In the genomic region with DNA sequence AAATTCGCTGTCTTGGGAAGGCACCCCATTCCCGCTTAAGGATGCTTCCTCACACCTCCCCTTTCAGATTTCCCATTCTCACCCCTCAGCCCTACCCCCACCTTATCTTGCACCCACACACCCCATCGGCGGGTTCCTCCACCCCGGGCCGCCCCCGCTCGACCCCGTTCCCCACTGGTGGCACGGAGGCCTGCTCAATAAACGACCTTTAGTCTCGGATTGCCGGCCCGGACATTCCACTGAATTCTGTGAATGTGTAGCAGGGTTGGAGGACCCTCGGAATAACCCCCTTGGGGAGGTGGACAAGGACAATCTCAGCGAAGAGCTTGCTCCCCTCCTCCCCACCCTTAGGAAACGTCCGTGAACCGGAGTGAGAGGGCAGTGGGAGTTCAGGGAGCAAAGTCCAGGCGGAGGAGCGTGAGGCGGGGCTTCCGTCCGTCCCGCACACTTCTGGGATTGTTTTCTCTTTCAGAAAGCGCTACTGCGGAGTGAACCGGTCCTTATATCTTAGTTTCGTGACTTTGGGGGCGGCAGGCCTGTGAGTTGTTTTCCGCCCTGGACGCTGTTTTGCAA, we compare ENCODE assay signal across 9 cellular contexts. TPM values are rescaled to one million over a fixed set of nuclear protein-coding genes. Genes with fewer than 3 reads are reported as not detected.
DNase-seq lines count a peak whose midpoint lies in the region; ATAC-seq, FAIRE-seq and TF ChIP-seq lines count a peak whose summit lies in the region.
"Had no signal": no experiment of that assay in that cellular context is flagged by ENCODE, and none has a peak within 500 bp of the region (broad histone marks: within the 10 kb centered on the region; RNA-seq: fewer than 3 reads in every experiment).

No MANE protein-coding gene starts in this region.

- H2BK20ac ChIP-seq in H1 (ENCODE audit: low read length), result no peak overlapping the region

- H3K27ac ChIP-seq in Karpas-422 (ENCODE audit: low read length), result peak overlapping the region; percentile 65
- no peak overlapping the region for H3K27ac ChIP-seq in H1 (ENCODE audit: low read depth, low read length)

- H4K5ac ChIP-seq in H1 (ENCODE audit: insufficient read length, low read depth, low read length), result no peak overlapping the region

- H3K27ac Mint-ChIP-seq in naive thymus-derived CD8-positive, alpha-beta T cell, result peak overlapping the region in 2 of 10 donors; percentile 31 to 43

- H3K4me3 ChIP-seq in AG10803 (ENCODE audit: low read length) (peak overlapping the region; percentile 78), Karpas-422 (ENCODE audit: low read length) (peak overlapping the region; percentile 83), H1 (ENCODE audit: extremely low read depth in 1 of 4, insufficient read depth in 2 of 4, low read depth in 3 of 4, low read length in 4 of 4) (peak overlapping the region; percentile 36 to 65 (median 54))

- no peak for DNase-seq in AG10803 (ENCODE audit: low read depth)
- DNase-seq in Karpas-422, result no peak
- DNase-seq in H1 (ENCODE audit: low read depth in 1 of 2, low spot score in 2 of 2), result peak in 1 of 2 experiments; percentile 67
- DNase-seq in naive thymus-derived CD8-positive, alpha-beta T cell, result no peak
- DNase-seq in stimulated activated CD8-positive, alpha-beta memory T cell treated with anti-CD3 and anti-CD28 coated beads, Interleukin-4, amount 100 ng/mL, for 48 hours, result no peak
- DNase-seq in NCI-H1048 (lab: John Stamatoyannopoulos, UW), result no peak
- no peak for DNase-seq in central memory CD4-positive, alpha-beta T cell
- no peak for DNase-seq in stimulated activated CD4-positive, alpha-beta T cell treated with anti-CD3 and anti-CD28 coated beads, Interleukin-4, amount 100 ng/mL, for 4 hours

- TF ChIP-seq EP300 in H1 (IDR thresholded peaks at IDR 0.05; ENCODE audit: borderline replicate concordance in 1 of 2, low read depth in 2 of 2, low read length in 2 of 2), result no peak

- no peak for FAIRE-seq in H1 (lab: Jason Lieb, UNC)
- FAIRE-seq: GM18507 had no signal

- H2BK15ac ChIP-seq in H1 (ENCODE audit: low read length), result 0 out of 2 replicates have a peak overlapping the region, but pooled peaks have one; percentile 16

- TF ChIP-seq CTCF in AG10803 (conservative IDR thresholded peaks at IDR 0.05; ENCODE audit: low read length) (no peak), H1 (IDR thresholded peaks at IDR 0.05; ENCODE audit: control extremely low read depth in 1 of 3, insufficient read depth in 1 of 3, low read depth in 1 of 3, low read length in 3 of 3) (no peak)

- H4K20me1 ChIP-seq in Karpas-422 (ENCODE audit: insufficient read depth, low read depth, low read length) (no peaks in the 10 kb centered on the region), H1 (replicated peaks in 1 of 2; ENCODE audit: control insufficient read depth in 1 of 2, insufficient read depth in 2 of 2, low read length in 2 of 2) (peaks cover 0 to 12% of the 10 kb centered on the region in 2 experiments)

- H3K23me2 ChIP-seq in H1 (ENCODE audit: low read depth, low read length), result peaks cover 39% of the 10 kb centered on the region; the same call in 1 of the 2 replicates

- no peak overlapping the region for H2AK5ac ChIP-seq in H1 (ENCODE audit: low read depth, low read length)

- TF ChIP-seq RAD21 in H1 (IDR thresholded peaks at IDR 0.05 in 1 of 2, conservative IDR thresholded peaks at IDR 0.05 in 1 of 2; ENCODE audit: low read depth in 2 of 2, low read length in 2 of 2), result no peak

- H3K9me3 ChIP-seq in Karpas-422 (ENCODE audit: low read length), result no peaks in the 10 kb centered on the region
- no peaks in the 10 kb centered on the region for H3K9me3 ChIP-seq in H1 (ENCODE audit: insufficient read depth in 2 of 2, low read depth in 1 of 2, low read length in 1 of 2)

- H3K14ac ChIP-seq in H1 (ENCODE audit: insufficient read length), result no peak overlapping the region

- peaks cover 9% of the 10 kb centered on the region; the same call in 1 of the 2 replicates for H3K36me3 ChIP-seq in Karpas-422 (ENCODE audit: insufficient read depth, low read length)
- peaks cover 0 to 9% (median 4%) of the 10 kb centered on the region in 4 experiments; a peak in 6 of 8 replicates for H3K36me3 ChIP-seq in H1 (ENCODE audit: control insufficient read depth in 2 of 4, insufficient read depth in 4 of 4, low read length in 3 of 4)

- peaks cover 15 to 32% (median 28%) of the 10 kb centered on the region in 3 donors for H3K36me3 Mint-ChIP-seq in naive thymus-derived CD8-positive, alpha-beta T cell

- no peaks in the 10 kb centered on the region for H3K79me1 ChIP-seq in H1 (ENCODE audit: low read depth, low read length)

- H3K79me2 ChIP-seq in Karpas-422 (ENCODE audit: low read length) (peaks cover 33% of the 10 kb centered on the region), H1 (ENCODE audit: control insufficient read depth in 1 of 2, insufficient read depth in 2 of 2, low read length in 2 of 2) (peaks cover 0 to 3% of the 10 kb centered on the region in 2 experiments; a peak in 1 of 4 replicates)

- no peak overlapping the region for H2BK120ac ChIP-seq in H1 (replicated peaks; ENCODE audit: low read depth, low read length)

- no peak overlapping the region for H3K4ac ChIP-seq in H1 (replicated peaks; ENCODE audit: insufficient read length, low read depth, low read length)

- CTCF ChIA-PET in H1 (lab: Charles Lee; ENCODE audit: partially characterized antibody), result interaction anchor here (1.8 to 5.1 kb wide), 6 partner anchors 11 to 19 kb away, joined by 6 to 24 read pairs (median 14); partner anchors contain the start of genes CCDC142, TLX2 and TTC31

- peak overlapping the region; percentile 19; the same call in 1 of the 2 replicates for H3K18ac ChIP-seq in H1 (ENCODE audit: extremely low read depth, low read length)

- TF ChIP-seq POLR2A in H1 (IDR thresholded peaks at IDR 0.05; ENCODE audit: control extremely low read depth in 1 of 2, low read depth in 2 of 2, low read length in 2 of 2), result no peak

- H3K4me2 ChIP-seq in Karpas-422 (ENCODE audit: low read depth, low read length, poor library complexity, severe bottlenecking), result peak overlapping the region; percentile 89
- peak overlapping the region; percentile 78 to 88 for H3K4me2 ChIP-seq in H1 (ENCODE audit: insufficient read depth in 1 of 2, low read depth in 2 of 2, low read length in 2 of 2)

- peak overlapping the region; percentile 35; the same call in 1 of the 2 replicates for H2BK5ac ChIP-seq in H1 (ENCODE audit: low read depth, low read length)

- peaks cover 20 to 94% (median 52%) of the 10 kb centered on the region in 5 donors for H3K27me3 Mint-ChIP-seq in naive thymus-derived CD8-positive, alpha-beta T cell

- H3K9ac ChIP-seq in Karpas-422 (ENCODE audit: low read length) (peak overlapping the region; percentile 89), H1 (replicated peaks in 1 of 4; ENCODE audit: extremely low read depth in 1 of 4, low read depth in 3 of 4, low read length in 3 of 4) (no peak overlapping the region)

- H3K4me1 Mint-ChIP-seq in naive thymus-derived CD8-positive, alpha-beta T cell, result peaks cover 23 to 76% (median 72%) of the 10 kb centered on the region in 4 donors

- no peaks in the 10 kb centered on the region for H3K9me2 ChIP-seq in Karpas-422 (replicated peaks; ENCODE audit: insufficient read depth, low read length)

- POLR2A ChIA-PET in H1 (lab: Charles Lee; ENCODE audit: partially characterized antibody), result interaction anchor here (1.2 to 9.4 kb wide), 5 partner anchors 11 to 62 kb away, joined by 3 to 73 read pairs (median 59); partner anchors contain the start of genes AUP1, CCDC142, HTRA2 and TLX2
- POLR2A ChIA-PET in naive thymus-derived CD8-positive, alpha-beta T cell (lab: Charles Lee), result interaction anchor here (2.0 kb wide), 2 partner anchors 10 to 19 kb away, joined by 5 read pairs; partner anchors contain the start of genes CCDC142 and TTC31

- H3K23ac ChIP-seq in H1 (ENCODE audit: insufficient read length), result no peak overlapping the region

- peak overlapping the region; percentile 61; the same call in 1 of the 2 replicates for H2AFZ ChIP-seq in Karpas-422 (ENCODE audit: low read length)
- peak overlapping the region; percentile 17; the same call in 1 of the 2 replicates for H2AFZ ChIP-seq in H1 (ENCODE audit: low read length)

- no peak for ATAC-seq in naive thymus-derived CD8-positive, alpha-beta T cell

- WGBS in H1 (ENCODE audit: extremely low coverage in 1 of 2, insufficient coverage in 1 of 2, insufficient read length in 1 of 2, insufficient replicate concordance in 2 of 2, low coverage in 1 of 2, low lambda C conversion rate in 2 of 2, missing lambda C conversion rate in 1 of 2), 2 experiments, result 3% methylated on average over 31 of the region's 32 CpGs; no CpG with 5 or more reads in 1 of the 2 experiments

- peak overlapping the region; percentile 60; the same call in 1 of the 2 replicates for H2BK12ac ChIP-seq in H1 (ENCODE audit: low read depth, low read length)

- peak overlapping the region; percentile 10 for H3K56ac ChIP-seq in H1 (replicated peaks; ENCODE audit: insufficient read length, low read depth, low read length)

- peaks cover 0 to 8% (median 0%) of the 10 kb centered on the region in 9 donors for H3K9me3 Mint-ChIP-seq in naive thymus-derived CD8-positive, alpha-beta T cell

- H4K8ac ChIP-seq in H1 (ENCODE audit: extremely low read depth, insufficient read depth, low read length), result peak overlapping the region; percentile 82; the same call in 1 of the 2 replicates

- H3K4me1 ChIP-seq in Karpas-422 (ENCODE audit: low read length), result peaks cover 56% of the 10 kb centered on the region
- H3K4me1 ChIP-seq in H1 (replicated peaks in 1 of 4; ENCODE audit: control insufficient read depth in 3 of 4, insufficient read depth in 4 of 4, low read length in 3 of 4), result peaks cover 7 to 66% (median 43%) of the 10 kb centered on the region in 4 experiments

- no peaks in the 10 kb centered on the region for H3K27me3 ChIP-seq in Karpas-422 (ENCODE audit: low read length)
- H3K27me3 ChIP-seq in H1 (replicated peaks in 1 of 4; ENCODE audit: control insufficient read depth in 3 of 4, extremely low read depth in 1 of 4, insufficient read depth in 3 of 4, low read length in 3 of 4), result peaks cover 71 to 91% (median 89%) of the 10 kb centered on the region in 4 experiments

- no peak overlapping the region for H4K91ac ChIP-seq in H1 (replicated peaks; ENCODE audit: insufficient read length, low read length)

- peak overlapping the region; percentile 60 to 81 (median 72) for H3K4me3 Mint-ChIP-seq in naive thymus-derived CD8-positive, alpha-beta T cell

RNA-seq across cellular contexts. Expression of gene LBX2, which starts 2.8 kb away (rescaled TPM):
- total RNA-seq in Karpas-422 (2014; rRNA removed; shearing (Covaris generic); ENCODE audit: low replicate concordance), result 7.2 and 15.8 TPM in 2 replicates
- total RNA-seq in H1 (2021; fragmentation: NEBNext Ultra II Directional; extraction: Animal tissue kit (Norgen Biotek cat#: 25700)), result 0.55 TPM in 1 of 2 replicates, not detected in the other
- polyA plus RNA-seq in H1 (2011; rRNA removed), result 0.27 and 0.42 TPM in 2 replicates
- 2.0 TPM for polyA plus RNA-seq in H1 (2011; cell fraction: cytosol; rRNA removed)
- 0.30 TPM for polyA plus RNA-seq in H1 (2011; cell fraction: nucleus; rRNA removed)
- 0.25 to 0.66 TPM (median 0.43 TPM) in 4 replicates for polyA plus RNA-seq in H1 (2012, experiment 1 of 2)
- polyA plus RNA-seq in H1 (2012, experiment 2 of 2), result 0.35 TPM
- polyA plus RNA-seq in H1 (2013, experiment 1 of 2), result 0.20 TPM
- polyA plus RNA-seq in H1 (2013, experiment 2 of 2), result 0.17 TPM
- 0.13 TPM in 1 of 2 replicates, not detected in the other for polyA minus RNA-seq in H1 (2011; rRNA and poly(A)+ RNA removed)
- not detected for polyA minus RNA-seq in H1 (2011; cell fraction: cytosol; rRNA and poly(A)+ RNA removed)
- 1.7 TPM for polyA minus RNA-seq in H1 (2011; cell fraction: nucleus; rRNA and poly(A)+ RNA removed)
- total RNA-seq in naive thymus-derived CD8-positive, alpha-beta T cell, result not detected
- polyA plus RNA-seq in naive thymus-derived CD8-positive, alpha-beta T cell, result not detected

RNA-seq across cellular contexts. Expression of gene PCGF1, which starts 5.3 kb away (rescaled TPM):
- total RNA-seq in Karpas-422 (2014; rRNA removed; shearing (Covaris generic); ENCODE audit: low replicate concordance), result 44.8 and 58.3 TPM in 2 replicates
- total RNA-seq in H1 (2021; fragmentation: NEBNext Ultra II Directional; extraction: Animal tissue kit (Norgen Biotek cat#: 25700)), result 10.0 and 13.8 TPM in 2 replicates
- 12.1 and 23.7 TPM in 2 replicates for polyA plus RNA-seq in H1 (2011; rRNA removed)
- 15.4 TPM for polyA plus RNA-seq in H1 (2011; cell fraction: cytosol; rRNA removed)
- 13.2 TPM for polyA plus RNA-seq in H1 (2011; cell fraction: nucleus; rRNA removed)
- 9.2 to 15.1 TPM (median 14.9 TPM) in 4 replicates for polyA plus RNA-seq in H1 (2012, experiment 1 of 2)
- polyA plus RNA-seq in H1 (2012, experiment 2 of 2), result 10.1 TPM
- polyA plus RNA-seq in H1 (2013, experiment 1 of 2), result 10.7 TPM
- polyA plus RNA-seq in H1 (2013, experiment 2 of 2), result 8.6 TPM
- polyA minus RNA-seq in H1 (2011; rRNA and poly(A)+ RNA removed), result 17.4 and 23.0 TPM in 2 replicates
- polyA minus RNA-seq in H1 (2011; cell fraction: cytosol; rRNA and poly(A)+ RNA removed), result 11.3 TPM
- 14.3 TPM for polyA minus RNA-seq in H1 (2011; cell fraction: nucleus; rRNA and poly(A)+ RNA removed)
- 10 to 100 TPM; 33.1 to 34.6 TPM for total RNA-seq in naive thymus-derived CD8-positive, alpha-beta T cell
- polyA plus RNA-seq in naive thymus-derived CD8-positive, alpha-beta T cell, result 10 to 100 TPM in 1 of 3 donors, 1 to 10 TPM in 2; 6.7 to 11.8 (median 7.3) TPM

RNA-seq across cellular contexts. Expression of gene TLX2, which starts 12.0 kb away (rescaled TPM):
- 0.25 and 2.5 TPM in 2 replicates for total RNA-seq in Karpas-422 (2014; rRNA removed; shearing (Covaris generic); ENCODE audit: low replicate concordance)
- total RNA-seq in H1 (2021; fragmentation: NEBNext Ultra II Directional; extraction: Animal tissue kit (Norgen Biotek cat#: 25700)), result 0.15 and 0.17 TPM in 2 replicates
- polyA plus RNA-seq in H1 (2011; rRNA removed), result 0.06 and 0.17 TPM in 2 replicates
- 0.09 TPM for polyA plus RNA-seq in H1 (2011; cell fraction: cytosol; rRNA removed)
- polyA plus RNA-seq in H1 (2011; cell fraction: nucleus; rRNA removed), result 0.44 TPM
- 0.11 to 0.47 TPM (median 0.28 TPM) in 4 replicates for polyA plus RNA-seq in H1 (2012, experiment 1 of 2)
- not detected for polyA plus RNA-seq in H1 (2012, experiment 2 of 2)
- 0.06 TPM for polyA plus RNA-seq in H1 (2013, experiment 1 of 2)
- polyA plus RNA-seq in H1 (2013, experiment 2 of 2), result 0.06 TPM
- polyA minus RNA-seq in H1 (2011; rRNA and poly(A)+ RNA removed), result 0.12 TPM in 1 of 2 replicates, not detected in the other
- polyA minus RNA-seq in H1 (2011; cell fraction: cytosol; rRNA and poly(A)+ RNA removed), result not detected
- polyA minus RNA-seq in H1 (2011; cell fraction: nucleus; rRNA and poly(A)+ RNA removed), result 1.1 TPM
- not detected for total RNA-seq in naive thymus-derived CD8-positive, alpha-beta T cell
- not detected for polyA plus RNA-seq in naive thymus-derived CD8-positive, alpha-beta T cell

RNA-seq across cellular contexts. Expression of gene TTC31, which starts 19.4 kb away (rescaled TPM):
- 47.5 and 54.9 TPM in 2 replicates for total RNA-seq in Karpas-422 (2014; rRNA removed; shearing (Covaris generic); ENCODE audit: low replicate concordance)
- total RNA-seq in H1 (2021; fragmentation: NEBNext Ultra II Directional; extraction: Animal tissue kit (Norgen Biotek cat#: 25700)), result 27.4 and 28.8 TPM in 2 replicates
- polyA plus RNA-seq in H1 (2011; rRNA removed), result 29.9 and 36.1 TPM in 2 replicates
- polyA plus RNA-seq in H1 (2011; cell fraction: cytosol; rRNA removed), result 29.6 TPM
- 91.5 TPM for polyA plus RNA-seq in H1 (2011; cell fraction: nucleus; rRNA removed)
- 20.1 to 25.2 TPM (median 23.8 TPM) in 4 replicates for polyA plus RNA-seq in H1 (2012, experiment 1 of 2)
- polyA plus RNA-seq in H1 (2012, experiment 2 of 2), result 18.1 TPM
- 17.3 TPM for polyA plus RNA-seq in H1 (2013, experiment 1 of 2)
- polyA plus RNA-seq in H1 (2013, experiment 2 of 2), result 17.2 TPM
- polyA minus RNA-seq in H1 (2011; rRNA and poly(A)+ RNA removed), result 22.5 and 28.6 TPM in 2 replicates
- polyA minus RNA-seq in H1 (2011; cell fraction: cytosol; rRNA and poly(A)+ RNA removed), result 15.3 TPM
- polyA minus RNA-seq in H1 (2011; cell fraction: nucleus; rRNA and poly(A)+ RNA removed), result 30.2 TPM
- 10 to 100 TPM; 43.8 to 52.1 TPM for total RNA-seq in naive thymus-derived CD8-positive, alpha-beta T cell
- 10 to 100 TPM; 18.9 to 21.1 (median 21.1) TPM for polyA plus RNA-seq in naive thymus-derived CD8-positive, alpha-beta T cell

RNA-seq across cellular contexts. Expression of gene CCDC142, which starts 19.4 kb away (rescaled TPM):
- 47.7 and 50.5 TPM in 2 replicates for total RNA-seq in Karpas-422 (2014; rRNA removed; shearing (Covaris generic); ENCODE audit: low replicate concordance)
- 10.7 and 12.1 TPM in 2 replicates for total RNA-seq in H1 (2021; fragmentation: NEBNext Ultra II Directional; extraction: Animal tissue kit (Norgen Biotek cat#: 25700))
- 6.0 and 6.7 TPM in 2 replicates for polyA plus RNA-seq in H1 (2011; rRNA removed)
- polyA plus RNA-seq in H1 (2011; cell fraction: cytosol; rRNA removed), result 5.9 TPM
- polyA plus RNA-seq in H1 (2011; cell fraction: nucleus; rRNA removed), result 20.6 TPM
- polyA plus RNA-seq in H1 (2012, experiment 1 of 2), result 5.5 to 8.1 TPM (median 6.8 TPM) in 4 replicates
- polyA plus RNA-seq in H1 (2012, experiment 2 of 2), result 4.4 TPM
- 5.4 TPM for polyA plus RNA-seq in H1 (2013, experiment 1 of 2)
- polyA plus RNA-seq in H1 (2013, experiment 2 of 2), result 3.8 TPM
- polyA minus RNA-seq in H1 (2011; rRNA and poly(A)+ RNA removed), result 20.4 and 22.4 TPM in 2 replicates
- 10.3 TPM for polyA minus RNA-seq in H1 (2011; cell fraction: cytosol; rRNA and poly(A)+ RNA removed)
- 30.3 TPM for polyA minus RNA-seq in H1 (2011; cell fraction: nucleus; rRNA and poly(A)+ RNA removed)
- 10 to 100 TPM; 61.4 to 67.4 TPM for total RNA-seq in naive thymus-derived CD8-positive, alpha-beta T cell
- 10 to 100 TPM in 2 of 3 donors, 1 to 10 TPM in 1; 7.8 to 15.5 (median 14.6) TPM for polyA plus RNA-seq in naive thymus-derived CD8-positive, alpha-beta T cell
